Comparison of ENCODE assay signal across 8 cellular contexts in genomic region chr11:126716456-126717083, GRCh38.
A peak's percentile ranks its signal among the peaks of the same experiment; 100 is the strongest.
DNase-seq lines count a peak whose midpoint lies in the region; ATAC-seq and TF ChIP-seq lines count a peak whose summit lies in the region.

No MANE protein-coding gene starts in this region.

- no peak overlapping the region for H3K4me3 Mint-ChIP-seq in activated CD4-positive, alpha-beta memory T cell treated with anti-CD3 and anti-CD28 coated beads, Interleukin-2, amount 10 ng/mL, durations not matched to agents 7 days and 5 days

- no peaks in the 10 kb centered on the region for H3K9me3 Mint-ChIP-seq in activated CD4-positive, alpha-beta memory T cell treated with anti-CD3 and anti-CD28 coated beads, Interleukin-2, amount 10 ng/mL, durations not matched to agents 7 days and 5 days

- peak; percentile 51 for DNase-seq in AG20443 (ENCODE audit: low spot score)
- DNase-seq in GM13976 (ENCODE audit: low spot score): peak; percentile 68
- DNase-seq in NCI-H1105 treated with DMSO at 0.1 percent for 48 hours (lab: John Stamatoyannopoulos, UW): peak; percentile 70
- DNase-seq in activated CD4-positive, alpha-beta memory T cell treated with anti-CD3 and anti-CD28 coated beads, Interleukin-2, amount 10 ng/mL, durations not matched to agents 7 days and 5 days: peak; percentile 41
- peak; percentile 60 for DNase-seq in hepatic stellate cell (ENCODE audit: low spot score)
- DNase-seq in stimulated activated CD4-positive, alpha-beta T cell treated with anti-CD3 and anti-CD28 coated beads, Interleukin-2, amount 100 ng/mL, for 24 hours: peak; percentile 36 to 55
- no peak for DNase-seq in occipital lobe (lab: John Stamatoyannopoulos, UW)

- POLR2A ChIA-PET in activated CD4-positive, alpha-beta memory T cell treated with anti-CD3 and anti-CD28 coated beads, Interleukin-2, amount 10 ng/mL, durations not matched to agents 7 days and 5 days (lab: Charles Lee): no interaction called here

- no peaks in the 10 kb centered on the region for H3K36me3 Mint-ChIP-seq in activated CD4-positive, alpha-beta memory T cell treated with anti-CD3 and anti-CD28 coated beads, Interleukin-2, amount 10 ng/mL, durations not matched to agents 7 days and 5 days (ENCODE audit: low read depth)

- in situ Hi-C loops in GM13976 (cut with MboI; ENCODE audit: low sequenced_read_pairs, unreplicated experiment): loop anchor here (10.0 kb wide), 1 partner anchor 278 kb away; no protein-coding TSS in a partner anchor

- CTCF ChIA-PET in activated CD4-positive, alpha-beta memory T cell treated with anti-CD3 and anti-CD28 coated beads, Interleukin-2, amount 10 ng/mL, durations not matched to agents 7 days and 5 days (lab: Charles Lee): interaction anchor here (0.8 to 2.2 kb wide), 7 partner anchors 9 to 274 kb away, joined by 3 to 14 read pairs (median 3); no protein-coding TSS in a partner anchor

- peaks cover 1% of the 10 kb centered on the region for H3K27me3 Mint-ChIP-seq in activated CD4-positive, alpha-beta memory T cell treated with anti-CD3 and anti-CD28 coated beads, Interleukin-2, amount 10 ng/mL, durations not matched to agents 7 days and 5 days

- H3K27ac Mint-ChIP-seq in activated CD4-positive, alpha-beta memory T cell treated with anti-CD3 and anti-CD28 coated beads, Interleukin-2, amount 10 ng/mL, durations not matched to agents 7 days and 5 days: no peak overlapping the region

- no peaks in the 10 kb centered on the region for H3K4me1 Mint-ChIP-seq in activated CD4-positive, alpha-beta memory T cell treated with anti-CD3 and anti-CD28 coated beads, Interleukin-2, amount 10 ng/mL, durations not matched to agents 7 days and 5 days

- ATAC-seq in HG02759 (IDR thresholded peaks at IDR 0.05; ENCODE audit: unreplicated experiment): no peak

- TF ChIP-seq CTCF in GM13976 (IDR thresholded peaks at IDR 0.05; ENCODE audit: borderline replicate concordance, control extremely low read depth, extremely low read depth, insufficient read depth, missing control alignments): peak; percentile 66
